15 cellular contexts compared by ENCODE assay signal in the genomic region with DNA sequence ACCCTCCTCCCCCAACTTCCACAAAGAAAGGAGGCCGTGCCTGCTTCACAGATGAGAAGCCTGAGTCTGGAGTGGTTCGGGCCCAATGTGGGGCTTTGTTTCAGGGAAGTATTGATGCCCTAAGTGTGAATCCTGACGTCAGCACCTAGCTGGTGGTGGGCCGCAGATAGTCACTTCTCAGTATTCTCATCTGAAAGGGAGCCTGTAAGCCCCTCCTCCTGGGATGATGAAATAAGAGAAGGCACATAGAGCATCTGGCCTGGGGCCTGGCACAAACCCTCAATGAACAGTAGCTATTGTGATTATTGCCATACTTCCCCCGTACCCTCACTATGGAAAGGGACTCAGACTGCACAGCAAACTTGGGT. TPM values are rescaled to one million over a fixed set of nuclear protein-coding genes. Genes with fewer than 3 reads are reported as not detected.
A peak's percentile ranks its signal among the peaks of the same experiment; 100 is the strongest.
DNase-seq lines count a peak whose midpoint lies in the region; TF ChIP-seq lines count a peak whose summit lies in the region.
"Had no signal": no experiment of that assay in that cellular context is flagged by ENCODE, and none has a peak within 500 bp of the region (broad histone marks: within the 10 kb centered on the region; RNA-seq: fewer than 3 reads in every experiment).

No MANE protein-coding gene starts in this region.

- no peak for TF ChIP-seq CTCF in NB4 (IDR thresholded peaks at IDR 0.05; ENCODE audit: low read depth, low read length)
- TF ChIP-seq CTCF in WERI-Rb-1 (IDR thresholded peaks at IDR 0.05; ENCODE audit: low read depth, low read length): no peak
- no peak for TF ChIP-seq CTCF in sigmoid colon (IDR thresholded peaks at IDR 0.05)
- TF ChIP-seq CTCF in spleen (IDR thresholded peaks at IDR 0.05 in 8 of 11, conservative IDR thresholded peaks at IDR 0.05 in 3 of 11): no peak

- peak overlapping the region; percentile 71 to 87 (median 77) for H3K4me2 ChIP-seq in BLaER1 treated with 17β-estradiol and CSF1 and Interleukin-3, amounts not matched to agents 10 nM and 100 nM

- intact Hi-C loops in sigmoid colon (cut with DNase I) (no loop called here), spleen (cut with DNase I; ENCODE audit: low total_unique reads) (no loop called here)

- H3K4me1 ChIP-seq in BLaER1 treated with 17β-estradiol and CSF1 and Interleukin-3, amounts not matched to agents 10 nM and 100 nM: peaks cover 50 to 89% (median 86%) of the 10 kb centered on the region in 10 experiments
- H3K4me1 ChIP-seq in mesodermal cell (ENCODE audit: control insufficient read depth, insufficient read depth, low read length, poor library complexity, severe bottlenecking) (peaks cover 10% of the 10 kb centered on the region), sigmoid colon (peaks cover 0 to 11% (median 0%) of the 10 kb centered on the region in 4 donors), spleen (peaks cover 0 to 17% (median 5%) of the 10 kb centered on the region in 6 donors)
- H3K4me1 ChIP-seq: parathyroid adenoma had no signal

- peak overlapping the region in 10 of 11 experiments; percentile 4 to 81 (median 72); a peak in 18 of 22 replicates for H3K27ac ChIP-seq in BLaER1 treated with 17β-estradiol and CSF1 and Interleukin-3, amounts not matched to agents 10 nM and 100 nM
- H3K27ac ChIP-seq in WERI-Rb-1: peak overlapping the region; percentile 88
- peak overlapping the region; percentile 72 for H3K27ac ChIP-seq in mesodermal cell (ENCODE audit: low read depth, low read length, severe bottlenecking)
- H3K27ac ChIP-seq in sigmoid colon: peak overlapping the region in 1 of 4 donors; percentile 14
- no peak overlapping the region for H3K27ac ChIP-seq in spleen
- H3K27ac ChIP-seq: parathyroid adenoma had no signal

- DNase-seq in NB4 (ENCODE audit: low read depth) (peak; percentile 56), WERI-Rb-1 (peak; percentile 46), sigmoid colon (no peak), spleen (no peak), NCI-H146 (lab: John Stamatoyannopoulos, UW) (no peak), T-helper 1 cell (no peak)
- DNase-seq: activated CD8-positive, alpha-beta memory T cell treated with anti-CD3 and anti-CD28 coated beads, Interleukin-2, amount 50 U/mL, for 48 hours; immature natural killer cell; NCI-H1105 treated with DMSO at 0.1 percent for 48 hours; NCI-H774; trophoblast cell had no signal

- TF ChIP-seq EP300 in sigmoid colon (IDR thresholded peaks at IDR 0.05): no peak

- H3K4me3 ChIP-seq in BLaER1 treated with 17β-estradiol and CSF1 and Interleukin-3, amounts not matched to agents 10 nM and 100 nM: no peak overlapping the region
- no peak overlapping the region for H3K4me3 ChIP-seq in NB4 (ENCODE audit: low read depth, low read length)
- no peak overlapping the region for H3K4me3 ChIP-seq in WERI-Rb-1 (ENCODE audit: low read depth, low read length)
- H3K4me3 ChIP-seq in mesodermal cell (ENCODE audit: extremely low read depth, insufficient read depth, low read length, poor library complexity, severe bottlenecking): no peak overlapping the region
- H3K4me3 ChIP-seq in sigmoid colon: no peak overlapping the region
- no peak overlapping the region for H3K4me3 ChIP-seq in spleen

- H3K36me3 ChIP-seq in BLaER1 treated with 17β-estradiol and CSF1 and Interleukin-3, amounts not matched to agents 10 nM and 100 nM: no peaks in the 10 kb centered on the region
- H3K36me3 ChIP-seq in WERI-Rb-1 (no peaks in the 10 kb centered on the region), mesodermal cell (ENCODE audit: control insufficient read depth, insufficient read depth, low read length) (no peaks in the 10 kb centered on the region), sigmoid colon (no peaks in the 10 kb centered on the region), spleen (no peaks in the 10 kb centered on the region)

- H3K27me3 ChIP-seq in BLaER1 treated with 17β-estradiol and CSF1 and Interleukin-3, amounts not matched to agents 10 nM and 100 nM: no peaks in the 10 kb centered on the region
- H3K27me3 ChIP-seq in WERI-Rb-1 (ENCODE audit: insufficient read depth, low read depth, severe bottlenecking) (no peaks in the 10 kb centered on the region), sigmoid colon (peaks cover 0 to 9% (median 0%) of the 10 kb centered on the region in 3 donors), spleen (replicated peaks in 1 of 7) (peaks cover 0 to 19% (median 0%) of the 10 kb centered on the region in 7 donors)

- WGBS in mesodermal cell (ENCODE audit: insufficient coverage in 2 of 2), 2 experiments: 93 to 96% methylated on average over 2 to 4 of the region's 5 CpGs
- 89 to 95% methylated on average over 5 of the region's 5 CpGs for WGBS in sigmoid colon, 2 donors
- WGBS in spleen, 5 donors: 83 to 91% (median 85%) methylated on average over 4 to 5 of the region's 5 CpGs

- no peaks in the 10 kb centered on the region for H3K9me3 ChIP-seq in BLaER1 treated with 17β-estradiol and CSF1 and Interleukin-3, amounts not matched to agents 10 nM and 100 nM (replicated peaks in 1 of 11)
- no peaks in the 10 kb centered on the region for H3K9me3 ChIP-seq in WERI-Rb-1 (ENCODE audit: severe bottlenecking)
- no peaks in the 10 kb centered on the region for H3K9me3 ChIP-seq in mesodermal cell (ENCODE audit: control insufficient read depth, low read length)
- H3K9me3 ChIP-seq in sigmoid colon: no peaks in the 10 kb centered on the region
- no peaks in the 10 kb centered on the region for H3K9me3 ChIP-seq in spleen

- H4K20me1 ChIP-seq in BLaER1 treated with 17β-estradiol and CSF1 and Interleukin-3, amounts not matched to agents 10 nM and 100 nM: peaks cover 0 to 5% (median 0%) of the 10 kb centered on the region in 11 experiments; a peak in 1 of 22 replicates

- TF ChIP-seq POLR2A in NB4 (IDR thresholded peaks at IDR 0.05; ENCODE audit: extremely low read depth, insufficient read length) (no peak), sigmoid colon (IDR thresholded peaks at IDR 0.05) (no peak), spleen (IDR thresholded peaks at IDR 0.05) (no peak)

- H3K9ac ChIP-seq in BLaER1 treated with 17β-estradiol and CSF1 and Interleukin-3, amounts not matched to agents 10 nM and 100 nM: peak overlapping the region in 8 of 11 experiments; percentile 40 to 70 (median 60); a peak in 17 of 22 replicates
- H3K9ac ChIP-seq: parathyroid adenoma had no signal

RNA-seq across cellular contexts. Expression of gene LINGO1, which starts 24.8 kb away (rescaled TPM):
- 25.1 TPM for polyA plus RNA-seq in mesodermal cell (2013, experiment 1 of 2)
- 20.0 TPM for polyA plus RNA-seq in mesodermal cell (2013, experiment 2 of 2)
- total RNA-seq in sigmoid colon (1 to 10 TPM in 1 of 4 donors, under 1 TPM in 3; 0.16 to 3.9 (median 0.70) TPM), spleen (1 to 10 TPM; 1.6 to 7.3 (median 3.8) TPM)
- polyA plus RNA-seq in sigmoid colon (1 to 10 TPM in 1 of 3 donors, under 1 TPM in 2; under 0.01 to 1.7 (median 0.23) TPM), spleen (1 to 10 TPM in 1 of 3 donors, under 1 TPM in 2; 0.46 to 1.2 (median 0.93) TPM)
- total RNA-seq: mononuclear cell had no signal
- polyA plus RNA-seq: immature natural killer cell had no signal

Comparison
In these comparisons a context has a peak if more than half of its experiments do, and no peak if none do; other contexts are left out.
1. H3K27ac ChIP-seq: peak in BLaER1 treated with 17β-estradiol and CSF1 and Interleukin-3, amounts not matched to agents 10 nM and 100 nM (10 of 11), WERI-Rb-1 (single experiment) and mesodermal cell (single experiment); none in spleen (0 of 8).
2. DNase-seq: peak in NB4 (single experiment) and WERI-Rb-1 (single experiment); none in sigmoid colon (single experiment), spleen (single experiment), NCI-H146 (single experiment) and T-helper 1 cell (0 of 5).